20 cellular contexts compared by ENCODE assay signal in genomic region chr3:13157986-13158385, GRCh38.
"Had no signal": no experiment of that assay in that cellular context is flagged by ENCODE, and none has a peak within 500 bp of the region (broad histone marks: within the 10 kb centered on the region; RNA-seq: fewer than 3 reads in every experiment).

No MANE protein-coding gene starts in this region.

- H3K4me1 ChIP-seq: parathyroid adenoma, prostate gland, right atrium auricular region, tibial nerve, upper lobe of right lung, uterus had no signal

- H3K27ac ChIP-seq: neural progenitor cell, parathyroid adenoma, prostate gland, right atrium auricular region, thoracic aorta, tibial nerve, upper lobe of right lung, uterus had no signal

- H3K27me3 ChIP-seq: neural progenitor cell, right atrium auricular region, tibial nerve, upper lobe of right lung, uterus had no signal

- H3K36me3 ChIP-seq: neural progenitor cell, prostate gland, right atrium auricular region, thoracic aorta, upper lobe of right lung, uterus had no signal

- ATAC-seq: effector memory CD8-positive, alpha-beta T cell; left lobe of liver; naive thymus-derived CD4-positive, alpha-beta T cell; sciatic nerve; stimulated activated memory B cell treated with anti-CD40 and anti-IgM and Interleukin-4, amounts not matched to agents 10 μg/mL and 1 μg/mL and 100 μg/mL, for 72 hours; stimulated activated naive CD8-positive, alpha-beta T cell treated with anti-CD3 and anti-CD28 coated beads, Interleukin-15, Interleukin-2, amounts not matched to agents 100 U/mL and 50 U/mL, for 24 hours; upper lobe of right lung had no signal

- H3K9ac ChIP-seq: neural progenitor cell, parathyroid adenoma had no signal

- DNase-seq: cortex of kidney; effector memory CD8-positive, alpha-beta T cell; kidney; mesenchymal stem cell; midbrain; naive thymus-derived CD4-positive, alpha-beta T cell; stimulated activated CD4-positive, alpha-beta T cell treated with anti-CD3 and anti-CD28 coated beads, Interleukin-4, amount 100 ng/mL, for 4 hours; stimulated activated naive CD8-positive, alpha-beta T cell treated with anti-CD3 and anti-CD28 coated beads, Interleukin-15, Interleukin-2, amounts not matched to agents 100 U/mL and 50 U/mL, for 24 hours; substantia nigra; uterus had no signal

- H3K4me3 ChIP-seq: neural progenitor cell, prostate gland, right atrium auricular region, thoracic aorta, tibial nerve, upper lobe of right lung, uterus had no signal

- H3K9me3 ChIP-seq: prostate gland had no signal
